ENCODE assay signal across 9 cellular contexts in the genomic region with DNA sequence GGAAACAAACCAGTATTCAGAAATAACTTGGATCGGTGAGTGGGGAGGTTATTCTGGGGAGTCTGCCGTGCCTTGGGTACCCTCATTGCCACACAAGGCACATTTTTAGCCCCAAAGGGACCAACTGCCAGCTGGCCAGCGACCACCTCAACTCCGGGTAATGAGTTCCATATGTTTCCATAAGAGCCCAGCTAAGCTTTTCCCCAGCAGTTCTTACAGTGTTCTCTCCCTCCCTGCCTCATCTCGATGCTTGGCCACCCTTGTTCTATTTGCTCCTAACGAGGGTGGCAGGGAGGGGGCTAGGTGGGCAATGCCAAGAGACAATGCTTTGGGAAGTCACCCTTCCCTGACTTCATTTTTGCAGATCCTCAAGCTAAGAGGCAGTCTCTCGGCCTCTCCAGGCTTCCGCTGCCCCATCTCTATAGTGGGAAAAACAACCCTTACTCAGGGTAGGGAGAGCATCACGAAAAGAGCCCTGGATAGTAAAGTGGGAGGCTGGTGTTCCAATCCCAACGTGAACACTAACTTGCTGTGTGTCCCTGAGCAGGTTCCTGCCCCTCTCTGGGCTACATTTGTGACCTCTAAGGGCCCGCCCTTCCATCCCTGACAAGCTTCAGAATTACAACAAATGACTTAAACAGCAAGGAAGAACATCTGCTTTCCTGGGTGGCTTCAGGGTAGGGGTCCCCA. TPM values are rescaled to one million over a fixed set of nuclear protein-coding genes. Genes with fewer than 3 reads are reported as not detected.
DNase-seq lines count a peak whose midpoint lies in the region; TF ChIP-seq lines count a peak whose summit lies in the region.
"Had no signal": no experiment of that assay in that cellular context is flagged by ENCODE, and none has a peak within 500 bp of the region (broad histone marks: within the 10 kb centered on the region; RNA-seq: fewer than 3 reads in every experiment).

No MANE protein-coding gene starts in this region.

- H3K36me3 ChIP-seq in left ventricle myocardium inferior: peaks cover 18% of the 10 kb centered on the region
- H3K36me3 ChIP-seq in mucosa of stomach (ENCODE audit: control insufficient read depth, insufficient read depth, low read length): peaks cover 8% of the 10 kb centered on the region
- H3K36me3 ChIP-seq in vagina: no peaks in the 10 kb centered on the region
- no peaks in the 10 kb centered on the region for H3K36me3 ChIP-seq in ovary

- H3K4me1 ChIP-seq in left ventricle myocardium inferior (peaks cover 63% of the 10 kb centered on the region), mucosa of stomach (ENCODE audit: control insufficient read depth, insufficient read depth, low read length) (peaks cover 39% of the 10 kb centered on the region), vagina (peaks cover 44% of the 10 kb centered on the region), ovary (ENCODE audit: insufficient read depth) (peaks cover 9% of the 10 kb centered on the region)

- TF ChIP-seq EP300 in ovary (IDR thresholded peaks at IDR 0.05): no peak

- H3K9me3 ChIP-seq in left ventricle myocardium inferior (replicated peaks) (no peaks in the 10 kb centered on the region), mucosa of stomach (ENCODE audit: control insufficient read depth, low read length) (no peaks in the 10 kb centered on the region), vagina (no peaks in the 10 kb centered on the region), ovary (no peaks in the 10 kb centered on the region)

- intact Hi-C loops in left ventricle myocardium inferior (cut with micrococcal nuclease) (no loop called here), cardiac septum (cut with DNase I) (no loop called here), vagina (cut with DNase I) (no loop called here), ovary (cut with DNase I) (no loop called here)

- TF ChIP-seq CTCF in left ventricle myocardium inferior (IDR thresholded peaks at IDR 0.05; ENCODE audit: borderline replicate concordance) (no peak), vagina (IDR thresholded peaks at IDR 0.05) (no peak), ovary (IDR thresholded peaks at IDR 0.05) (no peak)

- TF ChIP-seq POLR2A in vagina (IDR thresholded peaks at IDR 0.05) (no peak), ovary (IDR thresholded peaks at IDR 0.05) (no peak)

- 79 to 88% (median 86%) methylated on average over 11 of the region's 11 CpGs for WGBS in ovary, 3 donors

- H3K9ac ChIP-seq in mucosa of stomach (ENCODE audit: low read length): peak overlapping the region; percentile 93

- H3K27ac ChIP-seq in left ventricle myocardium inferior (replicated peaks) (peak overlapping the region; percentile 96), angular gyrus (ENCODE audit: low read depth, low read length) (peak overlapping the region; percentile 88), vagina (peak overlapping the region; percentile 86), ovary (peak overlapping the region in 1 of 2 donors; percentile 78)

- H3K4me3 ChIP-seq in left ventricle myocardium inferior (peak overlapping the region; percentile 87), mucosa of stomach (ENCODE audit: low read length) (no peak overlapping the region), vagina (no peak overlapping the region), ovary (no peak overlapping the region)

- DNase-seq in left ventricle myocardium inferior: no peak
- DNase-seq in cardiac septum (ENCODE audit: low spot score): no peak
- DNase-seq in vagina (ENCODE audit: extremely low spot score in 2 of 2): no peak
- DNase-seq in mucosa of gallbladder (ENCODE audit: low spot score): no peak
- no peak for DNase-seq in ovary
- DNase-seq in T1000 (lab: John Stamatoyannopoulos, UW): no peak
- DNase-seq: stimulated activated CD4-positive, alpha-beta T cell treated with anti-CD3 and anti-CD28 coated beads, Interleukin-2, amount 100 ng/mL, for 48 hours had no signal

- H3K27me3 ChIP-seq in left ventricle myocardium inferior (ENCODE audit: low read depth) (no peaks in the 10 kb centered on the region), mucosa of stomach (ENCODE audit: control insufficient read depth, insufficient read depth, low read length) (no peaks in the 10 kb centered on the region), vagina (no peaks in the 10 kb centered on the region), ovary (no peaks in the 10 kb centered on the region)

RNA-seq across cellular contexts. Expression of a gene that starts 6.0 kb away (rescaled TPM):
- 75.2 TPM for total RNA-seq in left ventricle myocardium inferior
- 126 TPM for total RNA-seq in cardiac septum
- total RNA-seq in vagina: 358 TPM
- 48.9 TPM for total RNA-seq in mucosa of gallbladder
- 100 to 1,000 TPM in 4 of 7 donors, 10 to 100 TPM in 3; 44.1 to 274 (median 143) TPM for total RNA-seq in ovary
- 100 to 1,000 TPM in 1 of 2 donors, 10 to 100 TPM in 1; 37.9 to 257 TPM for polyA plus RNA-seq in ovary

RNA-seq across cellular contexts. Expression of a gene that starts 22.3 kb away (rescaled TPM):
- total RNA-seq in left ventricle myocardium inferior (0.16 TPM), cardiac septum (0.30 TPM), vagina (2.9 TPM), mucosa of gallbladder (0.46 TPM), ovary (1 to 10 TPM in 1 of 7 donors, under 1 TPM in 4, not detected in 2; under 0.01 to 1.1 (median 0.23) TPM)
- under 1 TPM; 0.08 to 0.13 TPM for polyA plus RNA-seq in ovary
